Comparison of ENCODE assay signal across 5 cellular contexts in the genomic region with DNA sequence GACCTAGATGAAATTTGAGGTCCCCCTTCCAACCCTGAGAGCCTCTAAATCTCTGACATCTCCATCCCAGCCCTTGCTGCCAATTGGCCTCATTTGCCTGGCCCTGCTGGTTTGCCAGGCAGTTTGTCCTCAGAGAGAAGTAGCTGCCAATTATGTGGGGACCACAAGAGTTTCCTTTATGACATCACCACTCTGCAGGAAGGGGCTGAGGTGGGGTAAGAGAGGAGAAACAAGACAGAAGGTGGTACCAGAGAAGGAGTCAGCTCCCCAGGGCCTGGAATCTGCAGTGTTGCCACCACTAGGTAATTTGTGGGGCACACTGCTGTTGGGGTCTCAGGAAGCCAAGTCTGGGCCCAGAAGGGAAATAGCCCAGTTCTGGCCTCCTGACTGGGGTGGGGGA. TPM values are rescaled to one million over a fixed set of nuclear protein-coding genes. Genes with fewer than 3 reads are reported as not detected.
"Had no signal": no experiment of that assay in that cellular context is flagged by ENCODE, and none has a peak within 500 bp of the region (broad histone marks: within the 10 kb centered on the region; RNA-seq: fewer than 3 reads in every experiment).

No MANE protein-coding gene starts in this region.

RNA-seq across cellular contexts. Expression of gene GOLGA8T, which starts 45.0 kb away (rescaled TPM):
- total RNA-seq: HepG2, IMR-90, PC-9, RPMI7951, SJCRH30 had no signal
